23 cellular contexts compared by ENCODE assay signal in genomic region chr19:1222394-1222793, GRCh38. TPM values are rescaled to one million over a fixed set of nuclear protein-coding genes. Genes with fewer than 3 reads are reported as not detected.
A peak's percentile ranks its signal among the peaks of the same experiment; 100 is the strongest.
DNase-seq lines count a peak whose midpoint lies in the region; ATAC-seq, FAIRE-seq and TF ChIP-seq lines count a peak whose summit lies in the region.
"Had no signal": no experiment of that assay in that cellular context is flagged by ENCODE, and none has a peak within 500 bp of the region (broad histone marks: within the 10 kb centered on the region; RNA-seq: fewer than 3 reads in every experiment).

No MANE protein-coding gene starts in this region.

- H3K23me2 ChIP-seq in H1 (ENCODE audit: low read depth, low read length) = no peaks in the 10 kb centered on the region

- H3K14ac ChIP-seq in H1 (ENCODE audit: insufficient read length) = no peak overlapping the region

- no peak overlapping the region for H2BK15ac ChIP-seq in H1 (ENCODE audit: low read length)

- peak; percentile 6 for TF ChIP-seq CTCF in cardiac muscle cell (IDR thresholded peaks at IDR 0.05; ENCODE audit: low read depth, low read length)
- TF ChIP-seq CTCF in heart right ventricle (IDR thresholded peaks at IDR 0.05) = no peak
- peak in 1 of 3 experiments; percentile 36; a peak in 3 of 6 replicates for TF ChIP-seq CTCF in HCT116 (IDR thresholded peaks at IDR 0.05 in 2 of 3, conservative IDR thresholded peaks at IDR 0.05 in 1 of 3; ENCODE audit: borderline replicate concordance in 1 of 3, insufficient read depth in 1 of 3, low read depth in 2 of 3, low read length in 2 of 3)
- peak in 2 of 3 experiments; percentile 11 to 26; a peak in 2 of 4 replicates for TF ChIP-seq CTCF in H1 (IDR thresholded peaks at IDR 0.05; ENCODE audit: control extremely low read depth in 1 of 3, insufficient read depth in 1 of 3, low read depth in 1 of 3, low read length in 3 of 3)
- no peak for TF ChIP-seq CTCF in testis (IDR thresholded peaks at IDR 0.05)

- H3K4ac ChIP-seq in H1 (replicated peaks; ENCODE audit: insufficient read length, low read depth, low read length) = no peak overlapping the region

- CTCF ChIA-PET in HCT116 (lab: Charles Lee) = interaction anchor here (0.6 to 2.4 kb wide), 2 partner anchors 37 to 110 kb away, joined by 3 to 8 read pairs; no protein-coding TSS in a partner anchor
- CTCF ChIA-PET in H1 (lab: Charles Lee; ENCODE audit: partially characterized antibody) = interaction anchor here (0.6 to 9.0 kb wide), 37 partner anchors 10 to 215 kb away, joined by 3 to 56 read pairs (median 5); partner anchors contain the start of gene CBARP
- CTCF ChIA-PET in naive thymus-derived CD4-positive, alpha-beta T cell (lab: Charles Lee) = interaction anchor here (1.0 kb wide), 1 partner anchor 22 kb away, joined by 3 read pairs; no protein-coding TSS in a partner anchor

- FAIRE-seq in H1 (lab: Jason Lieb, UNC) = no peak
- FAIRE-seq: astrocyte, endothelial cell of umbilical vein, kidney, pancreas had no signal

- no peak overlapping the region for H3K23ac ChIP-seq in H1 (ENCODE audit: insufficient read length)

- H3K27me3 ChIP-seq in cardiac muscle cell = no peaks in the 10 kb centered on the region
- no peaks in the 10 kb centered on the region for H3K27me3 ChIP-seq in heart right ventricle
- no peaks in the 10 kb centered on the region for H3K27me3 ChIP-seq in HCT116 (ENCODE audit: insufficient read depth, low read length)
- no peaks in the 10 kb centered on the region for H3K27me3 ChIP-seq in H1 (replicated peaks in 1 of 4; ENCODE audit: control insufficient read depth in 3 of 4, extremely low read depth in 1 of 4, insufficient read depth in 3 of 4, low read length in 3 of 4)
- no peaks in the 10 kb centered on the region for H3K27me3 ChIP-seq in testis
- no peaks in the 10 kb centered on the region for H3K27me3 ChIP-seq in naive thymus-derived CD4-positive, alpha-beta T cell (ENCODE audit: control insufficient read depth in 2 of 2, insufficient read depth in 2 of 2, low read length in 2 of 2)
- H3K27me3 ChIP-seq: pancreas, SJSA1 had no signal

- 92% methylated on average over 14 of the region's 14 CpGs for WGBS in heart right ventricle, 2 donors
- 73% methylated on average over 11 of the region's 14 CpGs; no CpG with 5 or more reads in 1 of the 2 experiments for WGBS in H1 (ENCODE audit: extremely low coverage in 1 of 2, insufficient coverage in 1 of 2, insufficient read length in 1 of 2, insufficient replicate concordance in 2 of 2, low coverage in 1 of 2, low lambda C conversion rate in 2 of 2, missing lambda C conversion rate in 1 of 2), 2 experiments
- WGBS in testis, 2 donors = 71% methylated on average over 11 of the region's 14 CpGs; no CpG with 5 or more reads in 1 of the 2 donors

- H3K36me3 ChIP-seq in cardiac muscle cell (peaks cover 14% of the 10 kb centered on the region), heart right ventricle (peaks cover 7 to 79% (median 35%) of the 10 kb centered on the region in 9 donors), HCT116 (ENCODE audit: control insufficient read depth in 1 of 2, insufficient read depth in 2 of 2, low read length in 2 of 2) (peaks cover 2 to 6% of the 10 kb centered on the region in 2 experiments; a peak in 2 of 4 replicates), H1 (ENCODE audit: control insufficient read depth in 2 of 4, insufficient read depth in 4 of 4, low read length in 3 of 4) (peaks cover 0 to 49% (median under 1%) of the 10 kb centered on the region in 4 experiments; a peak in 3 of 8 replicates), testis (ENCODE audit: low read depth, missing control alignments) (no peaks in the 10 kb centered on the region)
- H3K36me3 ChIP-seq in naive thymus-derived CD4-positive, alpha-beta T cell (ENCODE audit: control insufficient read depth in 2 of 3, insufficient read depth in 3 of 3, low read length in 3 of 3) = peaks cover 0 to 83% (median 5%) of the 10 kb centered on the region in 3 experiments

- H3K9me2 ChIP-seq in HCT116 (ENCODE audit: insufficient read depth) = no peaks in the 10 kb centered on the region

- H2BK20ac ChIP-seq in H1 (ENCODE audit: low read length) = no peak overlapping the region

- DNase-seq in cardiac muscle cell (ENCODE audit: low read depth in 1 of 2, low spot score in 1 of 2) (no peak), heart right ventricle (no peak), HCT116 (ENCODE audit: low read depth, low spot score) (no peak), H1 (ENCODE audit: low read depth in 1 of 2, low spot score in 2 of 2) (peak in 1 of 2 experiments; percentile 48), testis (no peak), HuH-7 (ENCODE audit: low spot score) (no peak)
- DNase-seq in naive thymus-derived CD4-positive, alpha-beta T cell = no peak
- DNase-seq: CD4-positive, alpha-beta T cell; DMS79; kidney; NCI-H187; NCI-H2227 treated with DMSO at 0.1 percent for 48 hours had no signal

- no peak overlapping the region for H2AFZ ChIP-seq in HCT116 (ENCODE audit: low read depth, low read length, poor library complexity, severe bottlenecking)
- no peak overlapping the region for H2AFZ ChIP-seq in H1 (ENCODE audit: low read length)

- H3K4me3 Mint-ChIP-seq in naive thymus-derived CD4-positive, alpha-beta T cell = no peak overlapping the region
- H3K4me3 Mint-ChIP-seq: activated T-cell treated with anti-CD3 and anti-CD28 coated beads, Interleukin-2, amount 50 U/mL, for 72 hours; CD4-positive, alpha-beta T cell; IgD-negative memory B cell; naive thymus-derived CD8-positive, alpha-beta T cell had no signal

- H3K9ac ChIP-seq in HCT116 (ENCODE audit: low read length) = no peak overlapping the region
- H3K9ac ChIP-seq in H1 (replicated peaks in 1 of 4; ENCODE audit: extremely low read depth in 1 of 4, low read depth in 3 of 4, low read length in 3 of 4) = no peak overlapping the region

- ATAC-seq in heart right ventricle (no peak), HCT116 (peak; percentile 25; the same call in 1 of the 2 replicates), GM21529 (IDR thresholded peaks at IDR 0.05; ENCODE audit: unreplicated experiment) (no peak)
- ATAC-seq in naive thymus-derived CD4-positive, alpha-beta T cell = no peak

- H3K79me2 ChIP-seq in HCT116 (ENCODE audit: insufficient read depth, low read length) (peaks cover 28% of the 10 kb centered on the region), H1 (ENCODE audit: control insufficient read depth in 1 of 2, insufficient read depth in 2 of 2, low read length in 2 of 2) (peaks cover 0 to 13% of the 10 kb centered on the region in 2 experiments; a peak in 2 of 4 replicates)

- intact Hi-C loops in heart right ventricle (cut with DNase I) = no loop called here
- intact Hi-C loops in HCT116 (cut with micrococcal nuclease) = no loop called here
- intact Hi-C loops in testis (cut with DNase I; ENCODE audit: low total_unique reads) = no loop called here
- intact Hi-C loops in naive thymus-derived CD4-positive, alpha-beta T cell (cut with micrococcal nuclease) = no loop called here

- no peak overlapping the region for H2AK5ac ChIP-seq in H1 (ENCODE audit: low read depth, low read length)

- H3K4me3 ChIP-seq in cardiac muscle cell (no peak overlapping the region), heart right ventricle (no peak overlapping the region), HCT116 (replicated peaks in 1 of 2; ENCODE audit: low read depth in 1 of 2, low read length in 2 of 2) (no peak overlapping the region), H1 (ENCODE audit: extremely low read depth in 1 of 4, insufficient read depth in 2 of 4, low read depth in 3 of 4, low read length in 4 of 4) (no peak overlapping the region), testis (no peak overlapping the region)
- H3K4me3 ChIP-seq in naive thymus-derived CD4-positive, alpha-beta T cell (ENCODE audit: low read length) = no peak overlapping the region
- H3K4me3 ChIP-seq: coronary artery, pancreas, SJSA1 had no signal

- BruUV-seq in HCT116 (replicated peaks; lab: Mats Ljungman, UMichigan) = no TSS peak

- no peak overlapping the region for H3K18ac ChIP-seq in H1 (ENCODE audit: extremely low read depth, low read length)

- H4K91ac ChIP-seq in H1 (replicated peaks; ENCODE audit: insufficient read length, low read length) = no peak overlapping the region

- H2BK5ac ChIP-seq in H1 (ENCODE audit: low read depth, low read length) = peak overlapping the region; percentile 66; the same call in 1 of the 2 replicates

- TF ChIP-seq RAD21 in HCT116 (IDR thresholded peaks at IDR 0.05; ENCODE audit: low read depth) (no peak), H1 (IDR thresholded peaks at IDR 0.05 in 1 of 2, conservative IDR thresholded peaks at IDR 0.05 in 1 of 2; ENCODE audit: low read depth in 2 of 2, low read length in 2 of 2) (no peak)

- no peak for TF ChIP-seq POLR2A in HCT116 (IDR thresholded peaks at IDR 0.05; ENCODE audit: borderline replicate concordance, extremely low read depth, insufficient read depth, insufficient read length)
- TF ChIP-seq POLR2A in H1 (IDR thresholded peaks at IDR 0.05; ENCODE audit: control extremely low read depth in 1 of 2, low read depth in 2 of 2, low read length in 2 of 2) = no peak
- TF ChIP-seq POLR2A in testis (IDR thresholded peaks at IDR 0.05) = no peak

- H3K4me1 Mint-ChIP-seq in naive thymus-derived CD4-positive, alpha-beta T cell = no peaks in the 10 kb centered on the region

- peaks cover 0 to 1% (median 0%) of the 10 kb centered on the region in 5 donors for H3K36me3 Mint-ChIP-seq in naive thymus-derived CD4-positive, alpha-beta T cell
- H3K36me3 Mint-ChIP-seq: activated naive CD4-positive, alpha-beta T cell treated with anti-CD3 and anti-CD28 coated beads, Interleukin-2, amount 50 U/mL, for 72 hours; IgD-negative memory B cell had no signal

- H3K27me3 Mint-ChIP-seq in naive thymus-derived CD4-positive, alpha-beta T cell = no peaks in the 10 kb centered on the region
- H3K27me3 Mint-ChIP-seq: CD4-positive, alpha-beta T cell; IgD-negative memory B cell; naive thymus-derived CD8-positive, alpha-beta T cell had no signal

- no peaks in the 10 kb centered on the region for H3K9me3 ChIP-seq in cardiac muscle cell (ENCODE audit: low read depth)
- no peaks in the 10 kb centered on the region for H3K9me3 ChIP-seq in heart right ventricle
- no peaks in the 10 kb centered on the region for H3K9me3 ChIP-seq in HCT116 (ENCODE audit: control insufficient read depth in 1 of 2, insufficient read depth in 1 of 2, low read depth in 1 of 2, low read length in 2 of 2)
- no peaks in the 10 kb centered on the region for H3K9me3 ChIP-seq in H1 (ENCODE audit: insufficient read depth in 2 of 2, low read depth in 1 of 2, low read length in 1 of 2)
- H3K9me3 ChIP-seq in testis = no peaks in the 10 kb centered on the region
- H3K9me3 ChIP-seq in naive thymus-derived CD4-positive, alpha-beta T cell (ENCODE audit: control insufficient read depth in 2 of 3, low read length in 3 of 3) = no peaks in the 10 kb centered on the region
- H3K9me3 ChIP-seq: pancreas, SJSA1 had no signal

- RAD21 ChIA-PET in HCT116 (lab: Charles Lee; ENCODE audit: low non-redundant PET in 1 of 2, low total read pairs in 2 of 2, uncharacterized antibody in 2 of 2, unreplicated experiment in 2 of 2) = no interaction called here

- H4K20me1 ChIP-seq in HCT116 (ENCODE audit: insufficient read depth) = no peaks in the 10 kb centered on the region
- H4K20me1 ChIP-seq in H1 (replicated peaks in 1 of 2; ENCODE audit: control insufficient read depth in 1 of 2, insufficient read depth in 2 of 2, low read length in 2 of 2) = peaks cover 21 to 34% of the 10 kb centered on the region in 2 experiments

- H3K27ac ChIP-seq in cardiac muscle cell (no peak overlapping the region), heart right ventricle (peak overlapping the region in 4 of 10 donors; percentile 28 to 56 (median 47)), HCT116 (ENCODE audit: low read depth, low read length) (peak overlapping the region; percentile 30; the same call in 1 of the 2 replicates), H1 (ENCODE audit: low read depth, low read length) (no peak overlapping the region), testis (peak overlapping the region; percentile 6 to 63)
- H3K27ac ChIP-seq in naive thymus-derived CD4-positive, alpha-beta T cell (ENCODE audit: low read depth, low read length) = no peak overlapping the region
- H3K27ac ChIP-seq: pancreas, SJSA1 had no signal

- POLR2A ChIA-PET in HCT116 (lab: Charles Lee) = no interaction called here
- POLR2A ChIA-PET in H1 (lab: Charles Lee; ENCODE audit: partially characterized antibody) = interaction anchor here (0.6 to 2.1 kb wide), 13 partner anchors 9 to 203 kb away, joined by 3 to 10 read pairs (median 4); partner anchors contain the start of genes CBARP, CIRBP and CNN2
- POLR2A ChIA-PET in naive thymus-derived CD4-positive, alpha-beta T cell (lab: Charles Lee) = no interaction called here

- peaks cover 7% of the 10 kb centered on the region for H3K79me1 ChIP-seq in H1 (ENCODE audit: low read depth, low read length)

- no peak overlapping the region for H3K4me2 ChIP-seq in HCT116 (ENCODE audit: low read length)
- no peak overlapping the region for H3K4me2 ChIP-seq in H1 (ENCODE audit: insufficient read depth in 1 of 2, low read depth in 2 of 2, low read length in 2 of 2)

- no peak overlapping the region for H4K5ac ChIP-seq in H1 (ENCODE audit: insufficient read length, low read depth, low read length)

- no peaks in the 10 kb centered on the region for H3K9me3 Mint-ChIP-seq in naive thymus-derived CD4-positive, alpha-beta T cell
- H3K9me3 Mint-ChIP-seq: activated naive CD4-positive, alpha-beta T cell treated with anti-CD3 and anti-CD28 coated beads, Interleukin-2, amount 50 U/mL, for 72 hours; activated T-cell treated with anti-CD3 and anti-CD28 coated beads, Interleukin-2, amount 50 U/mL, for 72 hours; CD4-positive, alpha-beta T cell; IgD-negative memory B cell; naive thymus-derived CD8-positive, alpha-beta T cell had no signal

- no peak overlapping the region for H3K56ac ChIP-seq in H1 (replicated peaks; ENCODE audit: insufficient read length, low read depth, low read length)

- H3K4me1 ChIP-seq in cardiac muscle cell (ENCODE audit: low read depth) (peaks cover 7% of the 10 kb centered on the region), heart right ventricle (peaks cover 20 to 62% (median 49%) of the 10 kb centered on the region in 9 donors), HCT116 (ENCODE audit: control insufficient read depth in 1 of 2, insufficient read depth in 2 of 2, low read length in 2 of 2) (peaks cover 6 to 23% of the 10 kb centered on the region in 2 experiments), H1 (replicated peaks in 1 of 4; ENCODE audit: control insufficient read depth in 3 of 4, insufficient read depth in 4 of 4, low read length in 3 of 4) (peaks cover 0 to 1% (median under 1%) of the 10 kb centered on the region in 4 experiments; a peak in 3 of 7 replicates), testis (peaks cover 28% of the 10 kb centered on the region)
- no peaks in the 10 kb centered on the region for H3K4me1 ChIP-seq in naive thymus-derived CD4-positive, alpha-beta T cell (ENCODE audit: control insufficient read depth in 2 of 2, insufficient read depth in 2 of 2, low read length in 2 of 2)

- no peak for TF ChIP-seq EP300 in H1 (IDR thresholded peaks at IDR 0.05; ENCODE audit: borderline replicate concordance in 1 of 2, low read depth in 2 of 2, low read length in 2 of 2)

- no peak overlapping the region for H2BK12ac ChIP-seq in H1 (ENCODE audit: low read depth, low read length)

- H2BK120ac ChIP-seq in H1 (replicated peaks; ENCODE audit: low read depth, low read length) = no peak overlapping the region

- no peak overlapping the region for H3K27ac Mint-ChIP-seq in naive thymus-derived CD4-positive, alpha-beta T cell
- H3K27ac Mint-ChIP-seq: activated naive CD4-positive, alpha-beta T cell treated with anti-CD3 and anti-CD28 coated beads, Interleukin-2, amount 50 U/mL, for 72 hours; activated T-cell treated with anti-CD3 and anti-CD28 coated beads, Interleukin-2, amount 50 U/mL, for 72 hours; CD4-positive, alpha-beta T cell; IgD-negative memory B cell had no signal

- H4K8ac ChIP-seq in H1 (ENCODE audit: extremely low read depth, insufficient read depth, low read length) = peak overlapping the region; percentile 35; the same call in 1 of the 2 replicates

RNA-seq across cellular contexts. Expression of gene CBARP, which starts 15.4 kb away (rescaled TPM):
- total RNA-seq in cardiac muscle cell (21.1 and 29.1 TPM in 2 replicates), heart right ventricle (1 to 10 TPM in 9 of 10 donors, under 1 TPM in 1; 0.96 to 2.2 (median 1.4) TPM), HCT116 (2021; ENCODE audit: unreplicated experiment) (23.8 TPM), testis (1 to 10 TPM; 5.2 to 6.6 TPM)
- polyA plus RNA-seq in cardiac muscle cell (22.1 and 30.6 TPM in 2 replicates), heart right ventricle (1 to 10 TPM in 1 of 2 donors, under 1 TPM in 1; 0.73 to 1.3 TPM), H1 (2011; rRNA removed) (4.9 and 11.6 TPM in 2 replicates), testis (ENCODE audit: insufficient read depth, low read depth, low replicate concordance) (1.5 TPM)
- 11.1 and 11.8 TPM in 2 replicates for polyA plus RNA-seq in HCT116 (2012)
- 14.7 and 18.0 TPM in 2 replicates for total RNA-seq in H1 (2021; fragmentation: NEBNext Ultra II Directional; extraction: Animal tissue kit (Norgen Biotek cat#: 25700))
- 7.4 TPM for polyA plus RNA-seq in H1 (2011; cell fraction: cytosol; rRNA removed)
- polyA plus RNA-seq in H1 (2011; cell fraction: nucleus; rRNA removed) = 39.9 TPM
- 4.2 to 12.2 TPM (median 10.1 TPM) in 4 replicates for polyA plus RNA-seq in H1 (2012, experiment 1 of 2)
- 3.2 TPM for polyA plus RNA-seq in H1 (2012, experiment 2 of 2)
- polyA plus RNA-seq in H1 (2013, experiment 1 of 2) = 11.0 TPM
- polyA plus RNA-seq in H1 (2013, experiment 2 of 2) = 9.9 TPM
- 2.0 and 2.2 TPM in 2 replicates for polyA minus RNA-seq in H1 (2011; rRNA and poly(A)+ RNA removed)
- 8.2 TPM for polyA minus RNA-seq in H1 (2011; cell fraction: cytosol; rRNA and poly(A)+ RNA removed)
- 11.6 TPM for polyA minus RNA-seq in H1 (2011; cell fraction: nucleus; rRNA and poly(A)+ RNA removed)
- total RNA-seq in naive thymus-derived CD4-positive, alpha-beta T cell = under 1 TPM in 2 of 5 experiments, not detected in 3; 0.15 to 0.27 TPM
- not detected for polyA plus RNA-seq in naive thymus-derived CD4-positive, alpha-beta T cell
- total RNA-seq: naive thymus-derived CD8-positive, alpha-beta T cell; skeletal muscle tissue had no signal
- polyA plus RNA-seq: IgD-negative memory B cell; naive thymus-derived CD8-positive, alpha-beta T cell had no signal

RNA-seq across cellular contexts. Expression of gene STK11, which starts 16.8 kb away (rescaled TPM):
- total RNA-seq in cardiac muscle cell = 140 and 180 TPM in 2 replicates
- 122 and 154 TPM in 2 replicates for polyA plus RNA-seq in cardiac muscle cell
- total RNA-seq in heart right ventricle = 10 to 100 TPM; 43.7 to 71.6 (median 46.6) TPM
- 10 to 100 TPM; 41.1 to 70.4 TPM for polyA plus RNA-seq in heart right ventricle
- 86.9 TPM for total RNA-seq in HCT116 (2021; ENCODE audit: unreplicated experiment)
- 67.3 and 71.4 TPM in 2 replicates for polyA plus RNA-seq in HCT116 (2012)
- 70.7 and 75.2 TPM in 2 replicates for total RNA-seq in H1 (2021; fragmentation: NEBNext Ultra II Directional; extraction: Animal tissue kit (Norgen Biotek cat#: 25700))
- 45.3 and 71.0 TPM in 2 replicates for polyA plus RNA-seq in H1 (2011; rRNA removed)
- 71.1 TPM for polyA plus RNA-seq in H1 (2011; cell fraction: cytosol; rRNA removed)
- 143 TPM for polyA plus RNA-seq in H1 (2011; cell fraction: nucleus; rRNA removed)
- polyA plus RNA-seq in H1 (2012, experiment 1 of 2) = 58.3 to 76.3 TPM (median 64.8 TPM) in 4 replicates
- 55.4 TPM for polyA plus RNA-seq in H1 (2012, experiment 2 of 2)
- polyA plus RNA-seq in H1 (2013, experiment 1 of 2) = 44.0 TPM
- polyA plus RNA-seq in H1 (2013, experiment 2 of 2) = 41.8 TPM
- 22.4 and 26.9 TPM in 2 replicates for polyA minus RNA-seq in H1 (2011; rRNA and poly(A)+ RNA removed)
- 44.5 TPM for polyA minus RNA-seq in H1 (2011; cell fraction: cytosol; rRNA and poly(A)+ RNA removed)
- 46.0 TPM for polyA minus RNA-seq in H1 (2011; cell fraction: nucleus; rRNA and poly(A)+ RNA removed)
- total RNA-seq in testis = 100 to 1,000 TPM; 194 to 209 TPM
- polyA plus RNA-seq in testis (ENCODE audit: insufficient read depth, low read depth, low replicate concordance) = 197 TPM
- total RNA-seq in naive thymus-derived CD4-positive, alpha-beta T cell = 10 to 100 TPM; 67.7 to 91.3 (median 71.6) TPM
- 10 to 100 TPM; 13.9 to 28.9 TPM for polyA plus RNA-seq in naive thymus-derived CD4-positive, alpha-beta T cell

RNA-seq across cellular contexts. Expression of gene ATP5F1D, which starts 19.2 kb away (rescaled TPM):
- total RNA-seq in cardiac muscle cell (188 and 355 TPM in 2 replicates), heart right ventricle (100 to 1,000 TPM; 491 to 770 (median 553) TPM), HCT116 (2021; ENCODE audit: unreplicated experiment) (428 TPM), testis (100 to 1,000 TPM; 104 to 166 TPM)
- polyA plus RNA-seq in cardiac muscle cell (505 and 638 TPM in 2 replicates), heart right ventricle (1,000 to 10,000 TPM in 1 of 2 donors, 100 to 1,000 TPM in 1; 821 to 2,879 TPM), H1 (2011; rRNA removed) (249 and 338 TPM in 2 replicates), testis (ENCODE audit: insufficient read depth, low read depth, low replicate concordance) (94.5 TPM)
- polyA plus RNA-seq in HCT116 (2012) = 468 and 508 TPM in 2 replicates
- total RNA-seq in H1 (2021; fragmentation: NEBNext Ultra II Directional; extraction: Animal tissue kit (Norgen Biotek cat#: 25700)) = 174 and 182 TPM in 2 replicates
- polyA plus RNA-seq in H1 (2011; cell fraction: cytosol; rRNA removed) = 142 TPM
- 120 TPM for polyA plus RNA-seq in H1 (2011; cell fraction: nucleus; rRNA removed)
- 87.3 to 189 TPM (median 180 TPM) in 4 replicates for polyA plus RNA-seq in H1 (2012, experiment 1 of 2)
- polyA plus RNA-seq in H1 (2012, experiment 2 of 2) = 328 TPM
- polyA plus RNA-seq in H1 (2013, experiment 1 of 2) = 148 TPM
- 145 TPM for polyA plus RNA-seq in H1 (2013, experiment 2 of 2)
- polyA minus RNA-seq in H1 (2011; rRNA and poly(A)+ RNA removed) = 13.4 and 18.6 TPM in 2 replicates
- polyA minus RNA-seq in H1 (2011; cell fraction: cytosol; rRNA and poly(A)+ RNA removed) = 118 TPM
- 40.2 TPM for polyA minus RNA-seq in H1 (2011; cell fraction: nucleus; rRNA and poly(A)+ RNA removed)
- 100 to 1,000 TPM in 3 of 5 experiments, 10 to 100 TPM in 2; 90.6 to 178 (median 102) TPM for total RNA-seq in naive thymus-derived CD4-positive, alpha-beta T cell
- polyA plus RNA-seq in naive thymus-derived CD4-positive, alpha-beta T cell = 100 to 1,000 TPM; 209 to 302 TPM

RNA-seq across cellular contexts. Expression of gene MIDN, which starts 26.0 kb away (rescaled TPM):
- total RNA-seq in cardiac muscle cell (45.6 and 89.2 TPM in 2 replicates), heart right ventricle (100 to 1,000 TPM in 2 of 10 donors, 10 to 100 TPM in 8; 45.9 to 236 (median 68.5) TPM), HCT116 (2021; ENCODE audit: unreplicated experiment) (146 TPM), testis (10 to 100 TPM; 38.2 to 42.4 TPM)
- polyA plus RNA-seq in cardiac muscle cell (58.1 and 76.0 TPM in 2 replicates), heart right ventricle (10 to 100 TPM; 22.7 to 48.6 TPM), H1 (2011; rRNA removed) (39.8 and 86.0 TPM in 2 replicates), testis (ENCODE audit: insufficient read depth, low read depth, low replicate concordance) (30.3 TPM)
- 63.2 and 79.4 TPM in 2 replicates for polyA plus RNA-seq in HCT116 (2012)
- total RNA-seq in H1 (2021; fragmentation: NEBNext Ultra II Directional; extraction: Animal tissue kit (Norgen Biotek cat#: 25700)) = 159 and 166 TPM in 2 replicates
- 38.5 TPM for polyA plus RNA-seq in H1 (2011; cell fraction: cytosol; rRNA removed)
- 85.2 TPM for polyA plus RNA-seq in H1 (2011; cell fraction: nucleus; rRNA removed)
- polyA plus RNA-seq in H1 (2012, experiment 1 of 2) = 58.2 to 110 TPM (median 92.2 TPM) in 4 replicates
- 90.5 TPM for polyA plus RNA-seq in H1 (2012, experiment 2 of 2)
- 95.6 TPM for polyA plus RNA-seq in H1 (2013, experiment 1 of 2)
- polyA plus RNA-seq in H1 (2013, experiment 2 of 2) = 90.3 TPM
- polyA minus RNA-seq in H1 (2011; rRNA and poly(A)+ RNA removed) = 10.3 and 14.3 TPM in 2 replicates
- 86.0 TPM for polyA minus RNA-seq in H1 (2011; cell fraction: cytosol; rRNA and poly(A)+ RNA removed)
- polyA minus RNA-seq in H1 (2011; cell fraction: nucleus; rRNA and poly(A)+ RNA removed) = 55.2 TPM
- 100 to 1,000 TPM in 2 of 5 experiments, 10 to 100 TPM in 3; 22.6 to 310 (median 78.1) TPM for total RNA-seq in naive thymus-derived CD4-positive, alpha-beta T cell
- 1 to 10 TPM; 1.4 to 3.6 TPM for polyA plus RNA-seq in naive thymus-derived CD4-positive, alpha-beta T cell

RNA-seq across cellular contexts. Expression of gene CIRBP, which starts 46.7 kb away (rescaled TPM):
- total RNA-seq in cardiac muscle cell (1,112 and 2,236 TPM in 2 replicates), heart right ventricle (100 to 1,000 TPM; 227 to 356 (median 280) TPM), HCT116 (2021; ENCODE audit: unreplicated experiment) (276 TPM), testis (100 to 1,000 TPM; 621 to 661 TPM)
- polyA plus RNA-seq in cardiac muscle cell (716 and 851 TPM in 2 replicates), heart right ventricle (100 to 1,000 TPM; 180 to 344 TPM), H1 (2011; rRNA removed) (199 and 331 TPM in 2 replicates), testis (ENCODE audit: insufficient read depth, low read depth, low replicate concordance) (483 TPM)
- polyA plus RNA-seq in HCT116 (2012) = 398 and 405 TPM in 2 replicates
- 175 TPM in 2 replicates for total RNA-seq in H1 (2021; fragmentation: NEBNext Ultra II Directional; extraction: Animal tissue kit (Norgen Biotek cat#: 25700))
- 472 TPM for polyA plus RNA-seq in H1 (2011; cell fraction: cytosol; rRNA removed)
- polyA plus RNA-seq in H1 (2011; cell fraction: nucleus; rRNA removed) = 581 TPM
- 213 to 357 TPM (median 316 TPM) in 4 replicates for polyA plus RNA-seq in H1 (2012, experiment 1 of 2)
- 95.1 TPM for polyA plus RNA-seq in H1 (2012, experiment 2 of 2)
- polyA plus RNA-seq in H1 (2013, experiment 1 of 2) = 151 TPM
- 135 TPM for polyA plus RNA-seq in H1 (2013, experiment 2 of 2)
- polyA minus RNA-seq in H1 (2011; rRNA and poly(A)+ RNA removed) = 44.5 and 56.0 TPM in 2 replicates
- 77.4 TPM for polyA minus RNA-seq in H1 (2011; cell fraction: cytosol; rRNA and poly(A)+ RNA removed)
- 99.9 TPM for polyA minus RNA-seq in H1 (2011; cell fraction: nucleus; rRNA and poly(A)+ RNA removed)
- 100 to 1,000 TPM; 237 to 629 (median 524) TPM for total RNA-seq in naive thymus-derived CD4-positive, alpha-beta T cell
- 100 to 1,000 TPM; 233 to 247 TPM for polyA plus RNA-seq in naive thymus-derived CD4-positive, alpha-beta T cell

Comparison
In these comparisons a context has a peak if more than half of its experiments do, and no peak if none do; other contexts are left out.
1. CTCF ChIP-seq: peak in cardiac muscle cell (single experiment) and H1 (2 of 3); none in heart right ventricle (0 of 9) and testis (0 of 3).
2. H3K27ac ChIP-seq: peak in HCT116 (single experiment) and testis (2 of 2); none in cardiac muscle cell (single experiment), H1 (single experiment) and naive thymus-derived CD4-positive, alpha-beta T cell (single experiment).